16 cellular contexts compared by ENCODE assay signal in genomic region chr1:87403047-87403820, GRCh38.
"Had no signal": no experiment of that assay in that cellular context is flagged by ENCODE, and none has a peak within 500 bp of the region (broad histone marks: within the 10 kb centered on the region; RNA-seq: fewer than 3 reads in every experiment).

No MANE protein-coding gene starts in this region.

- DNase-seq: activated CD4-positive, alpha-beta T cell treated with anti-CD3 and anti-CD28 coated beads for 48 hours; activated CD8-positive, alpha-beta memory T cell treated with anti-CD3 and anti-CD28 coated beads, Interleukin-2, amount 50 U/mL, for 4 hours; activated CD8-positive, alpha-beta T cell treated with anti-CD3 and anti-CD28 coated beads, Interleukin-2, amount 10 ng/mL, durations not matched to agents 7 days and 5 days; activated effector memory CD4-positive, alpha-beta T cell treated with anti-CD3 and anti-CD28 coated beads, Interleukin-2, amount 50 U/mL, for 16 hours; activated T-cell treated with anti-CD3 and anti-CD28 coated beads, Interleukin-2, amount 50 U/mL, for 48 hours; amniotic stem cell; caudate nucleus; erythroblast; glutamatergic neuron; immature natural killer cell; T-helper 2 cell; tibial artery; uterus had no signal

- H3K4me3 ChIP-seq: lung, tibial artery, uterus had no signal

- H3K9me3 ChIP-seq: tibial artery, uterus had no signal

- H3K9ac ChIP-seq: parathyroid adenoma had no signal

- H3K36me3 ChIP-seq: tibial artery, uterus had no signal

- H3K27me3 ChIP-seq: tibial artery, uterus had no signal

- ATAC-seq: WTC11 had no signal

- H3K27ac ChIP-seq: parathyroid adenoma, tibial artery, uterus had no signal

- H3K4me1 ChIP-seq: parathyroid adenoma, tibial artery, uterus had no signal
